Comparison of ENCODE assay signal across 8 cellular contexts in genomic region chr1:65260851-65261473, GRCh38. TPM values are rescaled to one million over a fixed set of nuclear protein-coding genes. Genes with fewer than 3 reads are reported as not detected.
DNase-seq lines count a peak whose midpoint lies in the region; ATAC-seq and TF ChIP-seq lines count a peak whose summit lies in the region.

No MANE protein-coding gene starts in this region.

- peaks cover 13% of the 10 kb centered on the region for H3K4me1 Mint-ChIP-seq in stimulated activated memory B cell treated with anti-CD40 and anti-IgM and Interleukin-4, amounts not matched to agents 10 μg/mL and 1 μg/mL and 100 μg/mL, for 72 hours

- ATAC-seq in HCT116: peak; percentile 94
- no peak for ATAC-seq in GM21528 (IDR thresholded peaks at IDR 0.05; ENCODE audit: low FRiP score, unreplicated experiment)
- no peak for ATAC-seq in stimulated activated memory B cell treated with anti-CD40 and anti-IgM and Interleukin-4, amounts not matched to agents 10 μg/mL and 1 μg/mL and 100 μg/mL, for 72 hours

- H3K79me2 ChIP-seq in HCT116 (ENCODE audit: insufficient read depth, low read length): no peaks in the 10 kb centered on the region

- H3K36me3 Mint-ChIP-seq in stimulated activated memory B cell treated with anti-CD40 and anti-IgM and Interleukin-4, amounts not matched to agents 10 μg/mL and 1 μg/mL and 100 μg/mL, for 72 hours: no peaks in the 10 kb centered on the region

- POLR2A ChIA-PET in HCT116 (lab: Charles Lee): no interaction called here

- no peak overlapping the region for H3K4me3 ChIP-seq in HCT116 (replicated peaks in 1 of 2; ENCODE audit: low read depth in 1 of 2, low read length in 2 of 2)
- H3K4me3 ChIP-seq in uterus: no peak overlapping the region

- no TSS peak for BruUV-seq in HCT116 (replicated peaks; lab: Mats Ljungman, UMichigan)

- H3K27me3 ChIP-seq in HCT116 (ENCODE audit: insufficient read depth, low read length) (no peaks in the 10 kb centered on the region), uterus (no peaks in the 10 kb centered on the region)

- no peak overlapping the region for H3K4me3 Mint-ChIP-seq in stimulated activated memory B cell treated with anti-CD40 and anti-IgM and Interleukin-4, amounts not matched to agents 10 μg/mL and 1 μg/mL and 100 μg/mL, for 72 hours

- no peak overlapping the region for H2AFZ ChIP-seq in HCT116 (ENCODE audit: low read depth, low read length, poor library complexity, severe bottlenecking)

- no peaks in the 10 kb centered on the region for H3K36me3 ChIP-seq in HCT116 (ENCODE audit: control insufficient read depth in 1 of 2, insufficient read depth in 2 of 2, low read length in 2 of 2)
- no peaks in the 10 kb centered on the region for H3K36me3 ChIP-seq in uterus

- no peak overlapping the region for H3K27ac Mint-ChIP-seq in stimulated activated memory B cell treated with anti-CD40 and anti-IgM and Interleukin-4, amounts not matched to agents 10 μg/mL and 1 μg/mL and 100 μg/mL, for 72 hours

- TF ChIP-seq CTCF in HCT116 (IDR thresholded peaks at IDR 0.05 in 2 of 3, conservative IDR thresholded peaks at IDR 0.05 in 1 of 3; ENCODE audit: borderline replicate concordance in 1 of 3, insufficient read depth in 1 of 3, low read depth in 2 of 3, low read length in 2 of 3) (no peak), uterus (IDR thresholded peaks at IDR 0.05) (no peak)

- H3K4me1 ChIP-seq in HCT116 (ENCODE audit: control insufficient read depth in 1 of 2, insufficient read depth in 2 of 2, low read length in 2 of 2) (peaks cover 0 to 14% of the 10 kb centered on the region in 2 experiments; a peak in 3 of 4 replicates), uterus (no peaks in the 10 kb centered on the region)

- TF ChIP-seq POLR2A in HCT116 (IDR thresholded peaks at IDR 0.05; ENCODE audit: borderline replicate concordance, extremely low read depth, insufficient read depth, insufficient read length) (no peak), uterus (IDR thresholded peaks at IDR 0.05) (no peak)

- H3K27me3 Mint-ChIP-seq in stimulated activated memory B cell treated with anti-CD40 and anti-IgM and Interleukin-4, amounts not matched to agents 10 μg/mL and 1 μg/mL and 100 μg/mL, for 72 hours: peaks cover 10% of the 10 kb centered on the region

- H3K9me3 ChIP-seq in HCT116 (ENCODE audit: control insufficient read depth in 1 of 2, insufficient read depth in 1 of 2, low read depth in 1 of 2, low read length in 2 of 2) (no peaks in the 10 kb centered on the region), uterus (no peaks in the 10 kb centered on the region)

- H3K9me3 Mint-ChIP-seq in stimulated activated memory B cell treated with anti-CD40 and anti-IgM and Interleukin-4, amounts not matched to agents 10 μg/mL and 1 μg/mL and 100 μg/mL, for 72 hours: no peaks in the 10 kb centered on the region

- H4K20me1 ChIP-seq in HCT116 (ENCODE audit: insufficient read depth): no peaks in the 10 kb centered on the region

- no peaks in the 10 kb centered on the region for H3K9me2 ChIP-seq in HCT116 (ENCODE audit: insufficient read depth)

- H3K27ac ChIP-seq in HCT116 (ENCODE audit: low read depth, low read length) (no peak overlapping the region), uterus (no peak overlapping the region)

- intact Hi-C loops in HCT116 (cut with micrococcal nuclease) (no loop called here), uterus (cut with DNase I; ENCODE audit: low total_unique reads) (no loop called here)

- H3K4me2 ChIP-seq in HCT116 (ENCODE audit: low read length): peak overlapping the region; percentile 51

- CTCF ChIA-PET in HCT116 (lab: Charles Lee): no interaction called here

- no peak; the same call in 1 of the 2 replicates for TF ChIP-seq RAD21 in HCT116 (IDR thresholded peaks at IDR 0.05; ENCODE audit: low read depth)

- no peak overlapping the region; the same call in 1 of the 2 replicates for H3K9ac ChIP-seq in HCT116 (ENCODE audit: low read length)

- peak; percentile 84 for DNase-seq in Daoy (ENCODE audit: low read depth)
- DNase-seq in HCT116 (ENCODE audit: low read depth, low spot score): peak; percentile 59
- DNase-seq in T1000 (lab: John Stamatoyannopoulos, UW): peak; percentile 33
- peak; percentile 66 for DNase-seq in iris pigment epithelial cell (ENCODE audit: low read depth)
- DNase-seq in NCI-H526 (lab: John Stamatoyannopoulos, UW): no peak
- DNase-seq in uterus: no peak

- RAD21 ChIA-PET in HCT116 (lab: Charles Lee; ENCODE audit: low non-redundant PET in 1 of 2, low total read pairs in 2 of 2, uncharacterized antibody in 2 of 2, unreplicated experiment in 2 of 2): no interaction called here

TF ChIP-seq in HCT116, 20 proteins besides CTCF, POLR2A, EP300 and RAD21:
- TF ChIP-seq JUND (IDR thresholded peaks at IDR 0.05) (peak; percentile 86), SIN3A (IDR thresholded peaks at IDR 0.05; ENCODE audit: low read depth) (no peak), SP1 (IDR thresholded peaks at IDR 0.05; ENCODE audit: low read depth) (peak; percentile 44; the same call in 1 of the 2 replicates), CBX3 (IDR thresholded peaks at IDR 0.05; ENCODE audit: low read depth) (peak; percentile 61; the same call in 1 of the 2 replicates), FOSL1 (IDR thresholded peaks at IDR 0.05; ENCODE audit: low read depth) (peak; percentile 83), YY1 (IDR thresholded peaks at IDR 0.05; ENCODE audit: extremely low read depth, insufficient replicate concordance, low read depth, low read length) (peak; percentile 81), ZFX (IDR thresholded peaks at IDR 0.05) (no peak)
- TF ChIP-seq, protein P1, sequence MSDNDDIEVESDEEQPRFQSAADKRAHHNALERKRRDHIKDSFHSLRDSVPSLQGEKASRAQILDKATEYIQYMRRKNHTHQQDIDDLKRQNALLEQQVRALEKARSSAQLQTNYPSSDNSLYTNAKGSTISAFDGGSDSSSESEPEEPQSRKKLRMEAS (IDR thresholded peaks at IDR 0.05): 0 out of 2 replicates have a peak, but pooled peaks have one; percentile 21
- TF ChIP-seq, protein P2, sequence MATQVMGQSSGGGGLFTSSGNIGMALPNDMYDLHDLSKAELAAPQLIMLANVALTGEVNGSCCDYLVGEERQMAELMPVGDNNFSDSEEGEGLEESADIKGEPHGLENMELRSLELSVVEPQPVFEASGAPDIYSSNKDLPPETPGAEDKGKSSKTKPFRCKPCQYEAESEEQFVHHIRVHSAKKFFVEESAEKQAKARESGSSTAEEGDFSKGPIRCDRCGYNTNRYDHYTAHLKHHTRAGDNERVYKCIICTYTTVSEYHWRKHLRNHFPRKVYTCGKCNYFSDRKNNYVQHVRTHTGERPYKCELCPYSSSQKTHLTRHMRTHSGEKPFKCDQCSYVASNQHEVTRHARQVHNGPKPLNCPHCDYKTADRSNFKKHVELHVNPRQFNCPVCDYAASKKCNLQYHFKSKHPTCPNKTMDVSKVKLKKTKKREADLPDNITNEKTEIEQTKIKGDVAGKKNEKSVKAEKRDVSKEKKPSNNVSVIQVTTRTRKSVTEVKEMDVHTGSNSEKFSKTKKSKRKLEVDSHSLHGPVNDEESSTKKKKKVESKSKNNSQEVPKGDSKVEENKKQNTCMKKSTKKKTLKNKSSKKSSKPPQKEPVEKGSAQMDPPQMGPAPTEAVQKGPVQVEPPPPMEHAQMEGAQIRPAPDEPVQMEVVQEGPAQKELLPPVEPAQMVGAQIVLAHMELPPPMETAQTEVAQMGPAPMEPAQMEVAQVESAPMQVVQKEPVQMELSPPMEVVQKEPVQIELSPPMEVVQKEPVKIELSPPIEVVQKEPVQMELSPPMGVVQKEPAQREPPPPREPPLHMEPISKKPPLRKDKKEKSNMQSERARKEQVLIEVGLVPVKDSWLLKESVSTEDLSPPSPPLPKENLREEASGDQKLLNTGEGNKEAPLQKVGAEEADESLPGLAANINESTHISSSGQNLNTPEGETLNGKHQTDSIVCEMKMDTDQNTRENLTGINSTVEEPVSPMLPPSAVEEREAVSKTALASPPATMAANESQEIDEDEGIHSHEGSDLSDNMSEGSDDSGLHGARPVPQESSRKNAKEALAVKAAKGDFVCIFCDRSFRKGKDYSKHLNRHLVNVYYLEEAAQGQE (IDR thresholded peaks at IDR 0.05; ENCODE audit: low read depth): no peak
- TF ChIP-seq, protein P3, sequence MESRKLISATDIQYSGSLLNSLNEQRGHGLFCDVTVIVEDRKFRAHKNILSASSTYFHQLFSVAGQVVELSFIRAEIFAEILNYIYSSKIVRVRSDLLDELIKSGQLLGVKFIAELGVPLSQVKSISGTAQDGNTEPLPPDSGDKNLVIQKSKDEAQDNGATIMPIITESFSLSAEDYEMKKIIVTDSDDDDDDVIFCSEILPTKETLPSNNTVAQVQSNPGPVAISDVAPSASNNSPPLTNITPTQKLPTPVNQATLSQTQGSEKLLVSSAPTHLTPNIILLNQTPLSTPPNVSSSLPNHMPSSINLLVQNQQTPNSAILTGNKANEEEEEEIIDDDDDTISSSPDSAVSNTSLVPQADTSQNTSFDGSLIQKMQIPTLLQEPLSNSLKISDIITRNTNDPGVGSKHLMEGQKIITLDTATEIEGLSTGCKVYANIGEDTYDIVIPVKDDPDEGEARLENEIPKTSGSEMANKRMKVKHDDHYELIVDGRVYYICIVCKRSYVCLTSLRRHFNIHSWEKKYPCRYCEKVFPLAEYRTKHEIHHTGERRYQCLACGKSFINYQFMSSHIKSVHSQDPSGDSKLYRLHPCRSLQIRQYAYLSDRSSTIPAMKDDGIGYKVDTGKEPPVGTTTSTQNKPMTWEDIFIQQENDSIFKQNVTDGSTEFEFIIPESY (IDR thresholded peaks at IDR 0.05; ENCODE audit: extremely low read depth, insufficient replicate concordance, low read length): no peak
TF ChIP-seq in HCT116: peak in this region for 6.

RNA-seq across cellular contexts. Expression of gene DNAJC6, which starts 48.4 kb away (rescaled TPM):
- total RNA-seq in Daoy (2014; rRNA removed; shearing (Covaris generic)): 5.0 and 11.1 TPM in 2 replicates
- 9.0 TPM for total RNA-seq in HCT116 (2021; ENCODE audit: unreplicated experiment)
- polyA plus RNA-seq in HCT116 (2012): 3.9 and 5.1 TPM in 2 replicates
- total RNA-seq in uterus: 10 to 100 TPM in 1 of 4 donors, 1 to 10 TPM in 3; 3.1 to 11.3 (median 4.2) TPM

Comparison
In these comparisons a context has a peak if more than half of its experiments do, and no peak if none do; other contexts are left out.
1. DNase-seq: peak in Daoy (single experiment), HCT116 (single experiment), T1000 (single experiment) and iris pigment epithelial cell (single experiment); none in NCI-H526 (0 of 2) and uterus (0 of 2).